ENCODE assay signal across 9 cellular contexts in the genomic region with DNA sequence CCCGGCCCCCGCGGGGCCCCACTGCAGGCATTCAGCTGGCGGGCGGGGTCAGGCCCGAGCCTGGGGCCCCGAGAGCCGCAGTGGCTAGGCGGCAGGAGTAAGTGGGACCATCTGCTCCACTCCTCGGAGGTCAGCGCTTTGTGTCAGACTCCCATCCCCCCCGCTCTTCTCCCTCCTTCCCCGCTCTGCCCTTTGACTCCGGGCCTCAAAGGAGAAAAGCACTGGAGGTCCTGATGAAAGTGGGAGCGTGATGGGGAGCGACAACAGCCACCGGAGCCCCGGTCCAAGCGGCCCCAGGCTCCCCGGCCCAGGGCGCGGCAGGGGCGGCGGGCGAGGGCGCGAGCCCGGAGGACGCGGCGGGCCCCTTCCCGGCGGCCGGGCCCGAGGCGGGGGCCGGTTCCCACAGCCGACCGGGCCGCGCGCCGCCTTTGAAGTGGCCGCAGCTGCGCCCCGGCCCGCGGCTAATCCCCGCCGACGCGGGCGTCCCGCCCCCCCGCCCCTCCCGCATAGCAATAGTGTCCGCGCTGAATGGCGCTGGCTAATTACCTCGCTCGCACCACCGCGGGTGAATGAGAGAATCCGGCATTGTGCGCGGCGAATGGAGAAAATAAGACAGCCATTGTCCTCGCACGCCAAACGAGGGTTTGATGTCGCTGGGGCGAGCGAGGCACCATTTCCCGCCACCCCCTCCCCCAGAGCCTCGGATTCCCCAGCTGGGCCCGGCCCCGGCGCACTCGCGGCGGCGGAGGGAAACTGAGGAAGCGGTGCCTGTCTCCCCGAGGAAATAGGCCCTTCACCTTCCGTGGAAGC. TPM values are rescaled to one million over a fixed set of nuclear protein-coding genes. Genes with fewer than 3 reads are reported as not detected.
A peak's percentile ranks its signal among the peaks of the same experiment; 100 is the strongest.
DNase-seq lines count a peak whose midpoint lies in the region; ATAC-seq and TF ChIP-seq lines count a peak whose summit lies in the region.
"Had no signal": no experiment of that assay in that cellular context is flagged by ENCODE, and none has a peak within 500 bp of the region (broad histone marks: within the 10 kb centered on the region; RNA-seq: fewer than 3 reads in every experiment).

No MANE protein-coding gene starts in this region.

- TF ChIP-seq CTCF in esophagus muscularis mucosa (IDR thresholded peaks at IDR 0.05) (no peak), CD14-positive monocyte (IDR thresholded peaks at IDR 0.05) (no peak)

- DNase-seq in stimulated activated CD4-positive, alpha-beta T cell treated with anti-CD3 and anti-CD28 coated beads, Interleukin-15, amount 100 ng/mL, for 24 hours, result peak; percentile 9
- no peak for DNase-seq in stimulated activated CD4-positive, alpha-beta T cell treated with anti-CD3 and anti-CD28 coated beads, Interleukin-4, amount 100 ng/mL, for 1 hour
- no peak for DNase-seq in esophagus muscularis mucosa (ENCODE audit: extremely low spot score)
- DNase-seq in naive thymus-derived CD4-positive, alpha-beta T cell, result no peak
- no peak for DNase-seq in stimulated activated naive CD8-positive, alpha-beta T cell treated with anti-CD3 and anti-CD28 coated beads, Interleukin-15, amount 100 ng/mL, for 72 hours
- DNase-seq in CD14-positive monocyte (ENCODE audit: low spot score), result no peak
- DNase-seq: Kasumi-1 had no signal

- CTCF ChIA-PET in naive thymus-derived CD4-positive, alpha-beta T cell (lab: Charles Lee), result no interaction called here

- POLR2A ChIA-PET in naive thymus-derived CD4-positive, alpha-beta T cell (lab: Charles Lee), result no interaction called here

- H3K4me1 Mint-ChIP-seq in naive thymus-derived CD4-positive, alpha-beta T cell, result peaks cover 0 to 6% (median 5%) of the 10 kb centered on the region in 7 donors
- H3K4me1 Mint-ChIP-seq in stimulated activated naive CD8-positive, alpha-beta T cell treated with anti-CD3 and anti-CD28 coated beads, Interleukin-15, amount 100 ng/mL, for 72 hours, result peaks cover 6% of the 10 kb centered on the region
- peaks cover 5% of the 10 kb centered on the region for H3K4me1 Mint-ChIP-seq in CD14-positive monocyte

- H3K9me3 Mint-ChIP-seq in naive thymus-derived CD4-positive, alpha-beta T cell, result peaks cover 0 to 36% (median 11%) of the 10 kb centered on the region in 11 donors
- H3K9me3 Mint-ChIP-seq in stimulated activated naive CD8-positive, alpha-beta T cell treated with anti-CD3 and anti-CD28 coated beads, Interleukin-15, amount 100 ng/mL, for 72 hours, result peaks cover 6 to 21% of the 10 kb centered on the region in 2 donors
- peaks cover 7 to 42% (median 36%) of the 10 kb centered on the region in 7 donors for H3K9me3 Mint-ChIP-seq in CD14-positive monocyte

- peak overlapping the region in 9 of 10 donors; percentile 6 to 69 (median 56) for H3K4me3 Mint-ChIP-seq in naive thymus-derived CD4-positive, alpha-beta T cell
- peak overlapping the region in 1 of 2 donors; percentile 5 for H3K4me3 Mint-ChIP-seq in stimulated activated naive CD8-positive, alpha-beta T cell treated with anti-CD3 and anti-CD28 coated beads, Interleukin-15, amount 100 ng/mL, for 72 hours
- H3K4me3 Mint-ChIP-seq in CD14-positive monocyte, result peak overlapping the region in 1 of 2 donors; percentile 87

- H3K9me3 ChIP-seq in esophagus muscularis mucosa, result no peaks in the 10 kb centered on the region
- H3K9me3 ChIP-seq in naive thymus-derived CD4-positive, alpha-beta T cell (ENCODE audit: control insufficient read depth in 2 of 3, low read length in 3 of 3), result no peaks in the 10 kb centered on the region

- H3K27ac ChIP-seq in esophagus muscularis mucosa (replicated peaks in 1 of 4), result no peak overlapping the region
- no peak overlapping the region for H3K27ac ChIP-seq in naive thymus-derived CD4-positive, alpha-beta T cell (ENCODE audit: low read depth, low read length)

- peaks cover 0 to 11% (median 7%) of the 10 kb centered on the region in 5 donors for H3K36me3 Mint-ChIP-seq in naive thymus-derived CD4-positive, alpha-beta T cell
- H3K36me3 Mint-ChIP-seq in CD14-positive monocyte, result peaks cover 0 to 4% of the 10 kb centered on the region in 2 donors

- no peak for TF ChIP-seq POLR2A in esophagus muscularis mucosa (IDR thresholded peaks at IDR 0.05; ENCODE audit: low read depth)

- TF ChIP-seq EP300 in esophagus muscularis mucosa (IDR thresholded peaks at IDR 0.05), result no peak

- peaks cover 0 to 64% (median 13%) of the 10 kb centered on the region in 4 donors for H3K27me3 ChIP-seq in esophagus muscularis mucosa
- peaks cover 5 to 9% of the 10 kb centered on the region in 2 donors for H3K27me3 ChIP-seq in naive thymus-derived CD4-positive, alpha-beta T cell (ENCODE audit: control insufficient read depth in 2 of 2, insufficient read depth in 2 of 2, low read length in 2 of 2)

- H3K36me3 ChIP-seq in esophagus muscularis mucosa, result no peaks in the 10 kb centered on the region
- no peaks in the 10 kb centered on the region for H3K36me3 ChIP-seq in naive thymus-derived CD4-positive, alpha-beta T cell (ENCODE audit: control insufficient read depth in 2 of 3, insufficient read depth in 3 of 3, low read length in 3 of 3)

- WGBS in esophagus muscularis mucosa, result 1% methylated on average over 37 of the region's 85 CpGs

- peaks cover 6 to 17% (median 15%) of the 10 kb centered on the region in 4 donors for H3K4me1 ChIP-seq in esophagus muscularis mucosa
- H3K4me1 ChIP-seq in naive thymus-derived CD4-positive, alpha-beta T cell (ENCODE audit: control insufficient read depth in 2 of 2, insufficient read depth in 2 of 2, low read length in 2 of 2), result peaks cover 0 to 5% of the 10 kb centered on the region in 2 donors

- H3K4me3 ChIP-seq in esophagus muscularis mucosa, result peak overlapping the region; percentile 53 to 65 (median 58)
- H3K4me3 ChIP-seq in naive thymus-derived CD4-positive, alpha-beta T cell (ENCODE audit: low read length), result no peak overlapping the region

- H3K27me3 Mint-ChIP-seq in naive thymus-derived CD4-positive, alpha-beta T cell, result peaks cover 51 to 69% (median 54%) of the 10 kb centered on the region in 5 donors
- H3K27me3 Mint-ChIP-seq in stimulated activated naive CD8-positive, alpha-beta T cell treated with anti-CD3 and anti-CD28 coated beads, Interleukin-15, amount 100 ng/mL, for 72 hours, result peaks cover 62% of the 10 kb centered on the region
- peaks cover 49 to 65% (median 59%) of the 10 kb centered on the region in 3 donors for H3K27me3 Mint-ChIP-seq in CD14-positive monocyte (ENCODE audit: low read depth in 3 of 3)

- no peak for ATAC-seq in naive thymus-derived CD4-positive, alpha-beta T cell
- no peak for ATAC-seq in GM21529 (IDR thresholded peaks at IDR 0.05; ENCODE audit: unreplicated experiment)
- no peak for ATAC-seq in stimulated activated naive CD8-positive, alpha-beta T cell treated with anti-CD3 and anti-CD28 coated beads, Interleukin-15, amount 100 ng/mL, for 72 hours
- ATAC-seq in GM18861 (IDR thresholded peaks at IDR 0.05; ENCODE audit: unreplicated experiment), result no peak

- H3K27ac Mint-ChIP-seq in naive thymus-derived CD4-positive, alpha-beta T cell, result no peak overlapping the region
- no peak overlapping the region for H3K27ac Mint-ChIP-seq in stimulated activated naive CD8-positive, alpha-beta T cell treated with anti-CD3 and anti-CD28 coated beads, Interleukin-15, amount 100 ng/mL, for 72 hours
- no peak overlapping the region for H3K27ac Mint-ChIP-seq in CD14-positive monocyte

- intact Hi-C loops in esophagus muscularis mucosa (cut with DNase I) (no loop called here), CD14-positive monocyte (cut with micrococcal nuclease) (no loop called here)
- intact Hi-C loops in naive thymus-derived CD4-positive, alpha-beta T cell (cut with micrococcal nuclease), result no loop called here

RNA-seq across cellular contexts. Expression of a gene that starts 22.4 kb away (rescaled TPM):
- under 1 TPM in 1 of 4 donors, not detected in 3; 0.17 TPM for total RNA-seq in esophagus muscularis mucosa
- not detected for total RNA-seq in naive thymus-derived CD4-positive, alpha-beta T cell
- polyA plus RNA-seq in naive thymus-derived CD4-positive, alpha-beta T cell, result not detected
- polyA plus RNA-seq in CD14-positive monocyte, result not detected

RNA-seq across cellular contexts. Expression of a gene that starts 50.9 kb away (rescaled TPM):
- not detected for total RNA-seq in esophagus muscularis mucosa
- 10 to 100 TPM in 1 of 5 experiments, not detected in 4; 18.9 TPM for total RNA-seq in naive thymus-derived CD4-positive, alpha-beta T cell
- polyA plus RNA-seq in naive thymus-derived CD4-positive, alpha-beta T cell, result not detected
- polyA plus RNA-seq in CD14-positive monocyte, result not detected

RNA-seq across cellular contexts. Expression of a gene that starts 59.5 kb away (rescaled TPM):
- not detected for total RNA-seq in esophagus muscularis mucosa
- not detected for total RNA-seq in naive thymus-derived CD4-positive, alpha-beta T cell
- polyA plus RNA-seq in naive thymus-derived CD4-positive, alpha-beta T cell, result not detected
- polyA plus RNA-seq in CD14-positive monocyte, result not detected
